ENCODE assay signal across 10 cellular contexts in genomic region chr4:54967289-54967688, GRCh38.
"Had no signal": no experiment of that assay in that cellular context is flagged by ENCODE, and none has a peak within 500 bp of the region (broad histone marks: within the 10 kb centered on the region; RNA-seq: fewer than 3 reads in every experiment).

No MANE protein-coding gene starts in this region.

- H3K4me1 Mint-ChIP-seq: IgD-negative memory B cell had no signal

- H3K36me3 ChIP-seq: HAP-1 had no signal

- H3K4me3 Mint-ChIP-seq: HFFc6, IgD-negative memory B cell had no signal

- H3K4me1 ChIP-seq: HAP-1 had no signal

- DNase-seq: GM23248, GOT3, H7, HFFc6, KBM-7 had no signal

- ATAC-seq: HCT116, HepG2 had no signal

- H3K27ac ChIP-seq: GM23248, HL-60 had no signal

- FAIRE-seq: HepG2 had no signal

- H3K9me3 Mint-ChIP-seq: HFFc6, IgD-negative memory B cell had no signal

- H3K27ac Mint-ChIP-seq: HFFc6, IgD-negative memory B cell had no signal

- H3K36me3 Mint-ChIP-seq: IgD-negative memory B cell had no signal

- H3K9me3 ChIP-seq: HAP-1 had no signal

- H3K4me3 ChIP-seq: GM23248, HAP-1 had no signal
